Comparison of ENCODE assay signal across 21 cellular contexts in the genomic region with DNA sequence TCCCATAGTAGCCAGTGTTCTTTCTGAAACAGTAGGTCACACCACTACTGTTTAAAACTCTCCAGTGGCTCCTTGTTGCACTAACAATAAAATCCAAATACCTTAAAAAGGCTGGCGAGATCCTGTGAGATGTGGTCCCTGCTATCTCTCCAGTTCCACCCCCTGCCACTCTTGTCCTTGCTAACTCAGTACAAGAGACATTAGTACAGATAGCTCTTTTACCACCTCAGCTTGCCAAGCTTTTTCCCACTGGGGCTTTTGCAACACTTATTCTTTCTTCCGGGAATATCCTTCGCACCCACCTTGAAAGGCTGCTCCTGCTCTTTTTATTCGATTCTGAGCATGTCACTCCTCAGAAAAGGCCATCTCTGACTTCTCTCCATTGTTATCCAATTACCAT. TPM values are rescaled to one million over a fixed set of nuclear protein-coding genes. Genes with fewer than 3 reads are reported as not detected.
DNase-seq lines count a peak whose midpoint lies in the region; ATAC-seq, FAIRE-seq and TF ChIP-seq lines count a peak whose summit lies in the region.
"Had no signal": no experiment of that assay in that cellular context is flagged by ENCODE, and none has a peak within 500 bp of the region (broad histone marks: within the 10 kb centered on the region; RNA-seq: fewer than 3 reads in every experiment).

No MANE protein-coding gene starts in this region.

- H3K9me3 ChIP-seq in left ventricle myocardium inferior (replicated peaks) (no peaks in the 10 kb centered on the region), HepG2 (ENCODE audit: low read length) (no peaks in the 10 kb centered on the region), sigmoid colon (no peaks in the 10 kb centered on the region)
- H3K9me3 ChIP-seq: A549 had no signal

- intact Hi-C loops in left ventricle myocardium inferior (cut with micrococcal nuclease) (no loop called here), cardiac septum (cut with DNase I) (no loop called here), HepG2 (cut with micrococcal nuclease; ENCODE audit: unreplicated experiment) (no loop called here), sigmoid colon (cut with DNase I) (loop anchor here (5.0 kb wide), 1 partner anchor 218 kb away; no protein-coding TSS in a partner anchor)

- no peak for FAIRE-seq in HepG2 (lab: Jason Lieb, UNC)
- FAIRE-seq: A549, GM12878 had no signal

- H3K27me3 ChIP-seq in left ventricle myocardium inferior (ENCODE audit: low read depth) (no peaks in the 10 kb centered on the region), HepG2 (ENCODE audit: control insufficient read depth in 1 of 2, insufficient read depth in 2 of 2, low read length in 2 of 2) (no peaks in the 10 kb centered on the region), sigmoid colon (no peaks in the 10 kb centered on the region)

- in situ Hi-C loops in HepG2 (cut with HindIII; ENCODE audit: extremely low pct_ligation_motif_present, low pct_unique_long_range_greater_than_20kb): no loop called here

- H4K20me1 ChIP-seq in HepG2 (ENCODE audit: insufficient read depth, low read length): no peaks in the 10 kb centered on the region

- 97% methylated on average over 4 of the region's 4 CpGs for WGBS in HepG2 (ENCODE audit: low lambda C conversion rate)
- WGBS in sigmoid colon, 2 donors: 91 to 95% methylated on average over 4 of the region's 4 CpGs

- no peaks in the 10 kb centered on the region for H3K79me2 ChIP-seq in HepG2 (ENCODE audit: insufficient read depth, low read length)

- H3K36me3 ChIP-seq in left ventricle myocardium inferior (peaks cover 15% of the 10 kb centered on the region), HepG2 (replicated peaks in 1 of 2; ENCODE audit: control insufficient read depth in 1 of 2, insufficient read depth in 2 of 2, low read length in 2 of 2) (peaks cover 6 to 15% of the 10 kb centered on the region in 2 experiments), sigmoid colon (peaks cover 8 to 33% (median 14%) of the 10 kb centered on the region in 4 donors)

- CTCF ChIA-PET in HepG2 (lab: Yijun Ruan, JAX; ENCODE audit: low intra/inter-chr PET ratio, low total read pairs): no interaction called here

- no peak for TF ChIP-seq RAD21 in HepG2 (CRISPR knock-in tag; IDR thresholded peaks at IDR 0.05)

- BruUV-seq in HepG2 (replicated peaks; lab: Mats Ljungman, UMichigan): no TSS peak

- TF ChIP-seq CTCF in left ventricle myocardium inferior (IDR thresholded peaks at IDR 0.05; ENCODE audit: borderline replicate concordance) (no peak), HepG2 (CRISPR knock-in tag; IDR thresholded peaks at IDR 0.05) (no peak), sigmoid colon (IDR thresholded peaks at IDR 0.05) (no peak)

- no peak overlapping the region for H3K9ac ChIP-seq in HepG2 (ENCODE audit: insufficient read depth, low read depth, low read length)

- H2AFZ ChIP-seq in HepG2 (ENCODE audit: low read length): no peak overlapping the region

- no peak for TF ChIP-seq POLR2A in HepG2 (IDR thresholded peaks at IDR 0.05; ENCODE audit: insufficient read depth in 1 of 2, low read depth in 2 of 2, low read length in 2 of 2)
- no peak for TF ChIP-seq POLR2A in sigmoid colon (IDR thresholded peaks at IDR 0.05)

- H3K4me3 ChIP-seq in left ventricle myocardium inferior (no peak overlapping the region), HepG2 (replicated peaks in 1 of 3; ENCODE audit: insufficient read depth in 1 of 3, low read depth in 2 of 3, low read length in 3 of 3) (no peak overlapping the region), sigmoid colon (no peak overlapping the region)
- H3K4me3 ChIP-seq: A549, GM12878 had no signal

- POLR2A ChIA-PET in HepG2 (lab: Yijun Ruan, JAX): no interaction called here

- peak overlapping the region; percentile 88 for H3K27ac ChIP-seq in left ventricle myocardium inferior (replicated peaks)
- no peak overlapping the region for H3K27ac ChIP-seq in HepG2 (ENCODE audit: extremely low read length, insufficient read depth, low read length)
- H3K27ac ChIP-seq in sigmoid colon: no peak overlapping the region
- H3K27ac ChIP-seq: 22Rv1, A549, HL-60 had no signal

- DNase-seq in DMS53 (lab: John Stamatoyannopoulos, UW): peak; percentile 22
- DNase-seq in DMS53 treated with DMSO at 0.1 percent for 48 hours (lab: John Stamatoyannopoulos, UW; ENCODE audit: unreplicated experiment): no peak
- DNase-seq in left ventricle myocardium inferior: no peak
- DNase-seq in cardiac septum (ENCODE audit: low spot score): no peak
- no peak for DNase-seq in HepG2 (ENCODE audit: low spot score)
- no peak for DNase-seq in NCI-H82 treated with DMSO at 0.1 percent for 48 hours (lab: John Stamatoyannopoulos, UW; ENCODE audit: unreplicated experiment)
- DNase-seq in sigmoid colon: no peak
- no peak for DNase-seq in epidermal melanocyte (ENCODE audit: insufficient read length, low spot score)
- DNase-seq: AML-193; CD4-positive, alpha-beta memory T cell; DMS153; DND-41; EL; GOT3; H7; HFFc6 had no signal

- peak; percentile 6 for ATAC-seq in HepG2
- ATAC-seq: A549, GM12878, HCT116 had no signal

- TF ChIP-seq EP300 in HepG2 (IDR thresholded peaks at IDR 0.05; ENCODE audit: low read depth in 2 of 2, low read length in 2 of 2): no peak
- TF ChIP-seq EP300 in HepG2 (CRISPR knock-in tag; IDR thresholded peaks at IDR 0.05; ENCODE audit: borderline replicate concordance): no peak
- no peak for TF ChIP-seq EP300 in sigmoid colon (IDR thresholded peaks at IDR 0.05)

- peaks cover 59% of the 10 kb centered on the region for H3K4me1 ChIP-seq in left ventricle myocardium inferior
- no peaks in the 10 kb centered on the region for H3K4me1 ChIP-seq in HepG2 (ENCODE audit: insufficient read depth, low read length)
- peaks cover 0 to 12% (median 8%) of the 10 kb centered on the region in 4 donors for H3K4me1 ChIP-seq in sigmoid colon

- H3K4me2 ChIP-seq in HepG2 (ENCODE audit: low read depth, low read length): no peak overlapping the region
- H3K4me2 ChIP-seq: A549 had no signal

TF ChIP-seq in HepG2, 621 proteins besides CTCF, POLR2A, EP300 and RAD21 (continues in another document):
- TF ChIP-seq FOXM1 (CRISPR knock-in tag; IDR thresholded peaks at IDR 0.05): no peak

RNA-seq across cellular contexts. Expression of a gene that starts 14.9 kb away (rescaled TPM):
- total RNA-seq in left ventricle myocardium inferior: 34.0 TPM
- total RNA-seq in cardiac septum: 16.8 TPM
- total RNA-seq in HepG2 (2016; rRNA removed; fragmentation: Illumina TruSeq; extraction: Trizol): 0.44 and 1.3 TPM in 2 replicates
- 0.18 TPM in 1 of 2 replicates, not detected in the other for total RNA-seq in HepG2 (2016; cell fraction: cytosol; rRNA removed; fragmentation: Illumina TruSeq; extraction: Trizol; ENCODE audit: low read depth)
- 0.41 and 0.76 TPM in 2 replicates for total RNA-seq in HepG2 (2016; cell fraction: insoluble cytoplasmic fraction; rRNA removed; fragmentation: Illumina TruSeq; extraction: Trizol)
- 0.12 and 0.21 TPM in 2 replicates for total RNA-seq in HepG2 (2016; cell fraction: membrane; rRNA removed; fragmentation: Illumina TruSeq; extraction: Trizol)
- total RNA-seq in HepG2 (2016; cell fraction: nucleus; rRNA removed; fragmentation: Illumina TruSeq; extraction: Trizol): 2.1 and 2.6 TPM in 2 replicates
- polyA plus RNA-seq in HepG2 (2011; rRNA removed): 1.5 and 2.1 TPM in 2 replicates
- polyA plus RNA-seq in HepG2 (2011; cell fraction: cytosol; rRNA removed): 0.16 and 0.46 TPM in 2 replicates
- polyA plus RNA-seq in HepG2 (2011; cell fraction: nucleus; rRNA removed): 2.0 and 2.8 TPM in 2 replicates
- polyA plus RNA-seq in HepG2 (2012): 1.1 and 1.2 TPM in 2 replicates
- polyA plus RNA-seq in HepG2 (2016; cell fraction: cytosol; fragmentation: Illumina TruSeq; extraction: Trizol; ENCODE audit: low read depth): not detected in 2 replicates
- polyA plus RNA-seq in HepG2 (2016; cell fraction: insoluble cytoplasmic fraction; fragmentation: Illumina TruSeq; extraction: Trizol; ENCODE audit: low read depth): 0.57 and 0.63 TPM in 2 replicates
- 0.15 and 0.18 TPM in 2 replicates for polyA plus RNA-seq in HepG2 (2016; cell fraction: membrane; fragmentation: Illumina TruSeq; extraction: Trizol; ENCODE audit: low read depth)
- 2.9 and 4.1 TPM in 2 replicates for polyA plus RNA-seq in HepG2 (2016; cell fraction: nucleus; fragmentation: Illumina TruSeq; extraction: Trizol; ENCODE audit: insufficient read depth, low read depth)
- 0.40 TPM in 1 of 2 replicates, not detected in the other for polyA minus RNA-seq in HepG2 (2011; rRNA and poly(A)+ RNA removed; ENCODE audit: low replicate concordance)
- polyA minus RNA-seq in HepG2 (2011; cell fraction: cytosol; rRNA and poly(A)+ RNA removed): not detected in 2 replicates
- polyA minus RNA-seq in HepG2 (2011; cell fraction: nucleus; rRNA and poly(A)+ RNA removed): 2.4 and 3.0 TPM in 2 replicates
- total RNA-seq in sigmoid colon: 1 to 10 TPM in 3 of 4 donors, under 1 TPM in 1; 0.83 to 2.3 (median 1.5) TPM
- 1 to 10 TPM in 1 of 3 donors, not detected in 2; 1.2 TPM for polyA plus RNA-seq in sigmoid colon

RNA-seq across cellular contexts. Expression of a gene that starts 31.3 kb away (rescaled TPM):
- total RNA-seq in left ventricle myocardium inferior: 25.3 TPM
- total RNA-seq in cardiac septum: 27.1 TPM
- total RNA-seq in HepG2 (2016; rRNA removed; fragmentation: Illumina TruSeq; extraction: Trizol): 14.6 and 23.8 TPM in 2 replicates
- 3.1 and 3.3 TPM in 2 replicates for total RNA-seq in HepG2 (2016; cell fraction: cytosol; rRNA removed; fragmentation: Illumina TruSeq; extraction: Trizol; ENCODE audit: low read depth)
- 15.3 and 24.1 TPM in 2 replicates for total RNA-seq in HepG2 (2016; cell fraction: insoluble cytoplasmic fraction; rRNA removed; fragmentation: Illumina TruSeq; extraction: Trizol)
- 4.3 and 4.7 TPM in 2 replicates for total RNA-seq in HepG2 (2016; cell fraction: membrane; rRNA removed; fragmentation: Illumina TruSeq; extraction: Trizol)
- 7.8 and 9.0 TPM in 2 replicates for total RNA-seq in HepG2 (2016; cell fraction: nucleus; rRNA removed; fragmentation: Illumina TruSeq; extraction: Trizol)
- 11.7 and 13.7 TPM in 2 replicates for polyA plus RNA-seq in HepG2 (2011; rRNA removed)
- polyA plus RNA-seq in HepG2 (2011; cell fraction: cytosol; rRNA removed): 5.4 and 8.4 TPM in 2 replicates
- polyA plus RNA-seq in HepG2 (2011; cell fraction: nucleus; rRNA removed): 4.2 and 7.0 TPM in 2 replicates
- polyA plus RNA-seq in HepG2 (2012): 7.9 and 8.7 TPM in 2 replicates
- 1.9 and 2.0 TPM in 2 replicates for polyA plus RNA-seq in HepG2 (2016; cell fraction: cytosol; fragmentation: Illumina TruSeq; extraction: Trizol; ENCODE audit: low read depth)
- 24.3 and 26.7 TPM in 2 replicates for polyA plus RNA-seq in HepG2 (2016; cell fraction: insoluble cytoplasmic fraction; fragmentation: Illumina TruSeq; extraction: Trizol; ENCODE audit: low read depth)
- polyA plus RNA-seq in HepG2 (2016; cell fraction: membrane; fragmentation: Illumina TruSeq; extraction: Trizol; ENCODE audit: low read depth): 3.3 and 3.6 TPM in 2 replicates
- 12.3 and 12.4 TPM in 2 replicates for polyA plus RNA-seq in HepG2 (2016; cell fraction: nucleus; fragmentation: Illumina TruSeq; extraction: Trizol; ENCODE audit: insufficient read depth, low read depth)
- 3.1 and 4.9 TPM in 2 replicates for polyA minus RNA-seq in HepG2 (2011; rRNA and poly(A)+ RNA removed; ENCODE audit: low replicate concordance)
- 4.4 and 4.6 TPM in 2 replicates for polyA minus RNA-seq in HepG2 (2011; cell fraction: cytosol; rRNA and poly(A)+ RNA removed)
- 8.6 and 9.1 TPM in 2 replicates for polyA minus RNA-seq in HepG2 (2011; cell fraction: nucleus; rRNA and poly(A)+ RNA removed)
- total RNA-seq in sigmoid colon: 10 to 100 TPM; 18.3 to 23.8 (median 22.0) TPM
- polyA plus RNA-seq in sigmoid colon: 10 to 100 TPM; 24.5 to 97.9 (median 92.7) TPM
